16 cellular contexts compared by ENCODE assay signal in genomic region chr16:3823427-3823826, GRCh38. TPM values are rescaled to one million over a fixed set of nuclear protein-coding genes. Genes with fewer than 3 reads are reported as not detected.
A peak's percentile ranks its signal among the peaks of the same experiment; 100 is the strongest.
DNase-seq lines count a peak whose midpoint lies in the region; ATAC-seq and TF ChIP-seq lines count a peak whose summit lies in the region.
"Had no signal": no experiment of that assay in that cellular context is flagged by ENCODE, and none has a peak within 500 bp of the region (broad histone marks: within the 10 kb centered on the region; RNA-seq: fewer than 3 reads in every experiment).

No MANE protein-coding gene starts in this region.

- no peaks in the 10 kb centered on the region for H3K9me3 ChIP-seq in CD4-positive, alpha-beta memory T cell (ENCODE audit: control insufficient read depth in 1 of 2, low read length in 2 of 2)
- H3K9me3 ChIP-seq: gastrocnemius medialis, HAP-1, tibial artery had no signal

- POLR2A ChIA-PET in CD4-positive, alpha-beta memory T cell (lab: Charles Lee; ENCODE audit: partially characterized antibody), result interaction anchor here (0.5 kb wide), 1 partner anchor 139 kb away, joined by 3 read pairs; no protein-coding TSS in a partner anchor

- H3K27me3 ChIP-seq in CD4-positive, alpha-beta memory T cell (ENCODE audit: insufficient read depth, low read length), result no peaks in the 10 kb centered on the region
- H3K27me3 ChIP-seq: gastrocnemius medialis, tibial artery had no signal

- no peaks in the 10 kb centered on the region for H3K36me3 ChIP-seq in CD4-positive, alpha-beta memory T cell (ENCODE audit: insufficient read depth, low read length)
- H3K36me3 ChIP-seq: gastrocnemius medialis had no signal

- peaks cover 8 to 25% of the 10 kb centered on the region in 2 donors for H3K36me3 Mint-ChIP-seq in CD14-positive monocyte
- peaks cover 7 to 8% of the 10 kb centered on the region in 2 donors for H3K36me3 Mint-ChIP-seq in CD4-positive, alpha-beta memory T cell
- H3K36me3 Mint-ChIP-seq in activated naive CD8-positive, alpha-beta T cell treated with anti-CD3 and anti-CD28 coated beads, Interleukin-2, amount 50 U/mL, for 24 hours (ENCODE audit: low read depth), result no peaks in the 10 kb centered on the region
- H3K36me3 Mint-ChIP-seq in natural killer cell treated with Interleukin-12 subunit alpha and Interleukin-12 subunit beta and Interleukin-15 and Interleukin-18, amount 100 ng/mL, for 72 hours, result no peaks in the 10 kb centered on the region

- CTCF ChIA-PET in CD4-positive, alpha-beta memory T cell (lab: Charles Lee; ENCODE audit: partially characterized antibody), result no interaction called here

- no peak for DNase-seq in CD14-positive monocyte (ENCODE audit: low spot score)
- DNase-seq in CD4-positive, alpha-beta memory T cell, result no peak
- no peak for DNase-seq in activated naive CD8-positive, alpha-beta T cell treated with anti-CD3 and anti-CD28 coated beads, Interleukin-2, amount 50 U/mL, for 24 hours
- no peak for DNase-seq in natural killer cell treated with Interleukin-12 subunit alpha and Interleukin-12 subunit beta and Interleukin-15 and Interleukin-18, amount 100 ng/mL, for 72 hours (ENCODE audit: low spot score)
- no peak for DNase-seq in nucleus accumbens (lab: John Stamatoyannopoulos, UW)
- DNase-seq in GF-D8 (lab: John Stamatoyannopoulos, UW), result no peak
- DNase-seq: activated gamma-delta T cell, DMS53, gastrocnemius medialis, NCI-H146, NCI-H226, tibial artery had no signal

- H3K27ac Mint-ChIP-seq in CD14-positive monocyte, result peak overlapping the region in 5 of 7 donors; percentile 16 to 77 (median 52)
- peak overlapping the region in 6 of 7 donors; percentile 19 to 81 (median 52) for H3K27ac Mint-ChIP-seq in CD4-positive, alpha-beta memory T cell
- peak overlapping the region; percentile 39 for H3K27ac Mint-ChIP-seq in activated naive CD8-positive, alpha-beta T cell treated with anti-CD3 and anti-CD28 coated beads, Interleukin-2, amount 50 U/mL, for 24 hours
- H3K27ac Mint-ChIP-seq in natural killer cell treated with Interleukin-12 subunit alpha and Interleukin-12 subunit beta and Interleukin-15 and Interleukin-18, amount 100 ng/mL, for 72 hours, result no peak overlapping the region

- H3K27ac ChIP-seq in CD4-positive, alpha-beta memory T cell (ENCODE audit: low read depth, low read length), result no peak overlapping the region
- H3K27ac ChIP-seq: parathyroid adenoma, tibial artery had no signal

- H3K4me3 Mint-ChIP-seq in CD14-positive monocyte, result no peak overlapping the region
- peak overlapping the region in 7 of 8 donors; percentile 27 to 79 (median 64) for H3K4me3 Mint-ChIP-seq in CD4-positive, alpha-beta memory T cell
- no peak overlapping the region for H3K4me3 Mint-ChIP-seq in activated naive CD8-positive, alpha-beta T cell treated with anti-CD3 and anti-CD28 coated beads, Interleukin-2, amount 50 U/mL, for 24 hours
- H3K4me3 Mint-ChIP-seq in natural killer cell treated with Interleukin-12 subunit alpha and Interleukin-12 subunit beta and Interleukin-15 and Interleukin-18, amount 100 ng/mL, for 72 hours, result peak overlapping the region; percentile 16

- no peak for TF ChIP-seq CTCF in CD14-positive monocyte (IDR thresholded peaks at IDR 0.05)

- intact Hi-C loops in CD14-positive monocyte (cut with micrococcal nuclease), result no loop called here
- intact Hi-C loops in CD4-positive, alpha-beta memory T cell (cut with micrococcal nuclease), result no loop called here

- no peak overlapping the region for H3K4me3 ChIP-seq in CD4-positive, alpha-beta memory T cell (ENCODE audit: low read length in 2 of 2)
- H3K4me3 ChIP-seq: gastrocnemius medialis, HAP-1, smooth muscle cell, tibial artery had no signal

- peaks cover 94% of the 10 kb centered on the region for H3K4me1 ChIP-seq in CD4-positive, alpha-beta memory T cell (ENCODE audit: insufficient read depth, low read length)

- no peaks in the 10 kb centered on the region for H3K9me3 Mint-ChIP-seq in CD14-positive monocyte
- H3K9me3 Mint-ChIP-seq in CD4-positive, alpha-beta memory T cell, result no peaks in the 10 kb centered on the region
- no peaks in the 10 kb centered on the region for H3K9me3 Mint-ChIP-seq in activated naive CD8-positive, alpha-beta T cell treated with anti-CD3 and anti-CD28 coated beads, Interleukin-2, amount 50 U/mL, for 24 hours
- no peaks in the 10 kb centered on the region for H3K9me3 Mint-ChIP-seq in natural killer cell treated with Interleukin-12 subunit alpha and Interleukin-12 subunit beta and Interleukin-15 and Interleukin-18, amount 100 ng/mL, for 72 hours

- H3K4me1 Mint-ChIP-seq in CD14-positive monocyte, result peaks cover 55% of the 10 kb centered on the region
- H3K4me1 Mint-ChIP-seq in CD4-positive, alpha-beta memory T cell, result peaks cover 79 to 97% (median 85%) of the 10 kb centered on the region in 4 donors
- H3K4me1 Mint-ChIP-seq in activated naive CD8-positive, alpha-beta T cell treated with anti-CD3 and anti-CD28 coated beads, Interleukin-2, amount 50 U/mL, for 24 hours, result peaks cover 86% of the 10 kb centered on the region
- peaks cover 77 to 80% of the 10 kb centered on the region in 2 donors for H3K4me1 Mint-ChIP-seq in natural killer cell treated with Interleukin-12 subunit alpha and Interleukin-12 subunit beta and Interleukin-15 and Interleukin-18, amount 100 ng/mL, for 72 hours (ENCODE audit: low read depth in 2 of 2)

- no peak for ATAC-seq in activated naive CD8-positive, alpha-beta T cell treated with anti-CD3 and anti-CD28 coated beads, Interleukin-2, amount 50 U/mL, for 24 hours
- no peak for ATAC-seq in natural killer cell treated with Interleukin-12 subunit alpha and Interleukin-12 subunit beta and Interleukin-15 and Interleukin-18, amount 100 ng/mL, for 72 hours
- no peak for ATAC-seq in GM19395 (IDR thresholded peaks at IDR 0.05; ENCODE audit: unreplicated experiment)
- ATAC-seq: gastrocnemius medialis had no signal

- H3K27me3 Mint-ChIP-seq in CD14-positive monocyte (ENCODE audit: low read depth in 3 of 3), result peaks cover 0 to 3% (median 0%) of the 10 kb centered on the region in 3 donors
- H3K27me3 Mint-ChIP-seq in CD4-positive, alpha-beta memory T cell, result no peaks in the 10 kb centered on the region
- H3K27me3 Mint-ChIP-seq in activated naive CD8-positive, alpha-beta T cell treated with anti-CD3 and anti-CD28 coated beads, Interleukin-2, amount 50 U/mL, for 24 hours, result no peaks in the 10 kb centered on the region
- H3K27me3 Mint-ChIP-seq in natural killer cell treated with Interleukin-12 subunit alpha and Interleukin-12 subunit beta and Interleukin-15 and Interleukin-18, amount 100 ng/mL, for 72 hours, result no peaks in the 10 kb centered on the region

RNA-seq across cellular contexts. Expression of gene CREBBP, which starts 57.1 kb away (rescaled TPM):
- polyA plus RNA-seq in CD14-positive monocyte, result 1 to 10 TPM; 2.1 to 6.2 TPM
- 100 to 1,000 TPM; 119 to 133 TPM for total RNA-seq in CD4-positive, alpha-beta memory T cell
- polyA plus RNA-seq in CD4-positive, alpha-beta memory T cell, result 10 to 100 TPM in 1 of 2 donors, under 1 TPM in 1; 0.60 to 17.9 TPM
- total RNA-seq in natural killer cell treated with Interleukin-12 subunit alpha and Interleukin-12 subunit beta and Interleukin-15 and Interleukin-18, amount 100 ng/mL, for 72 hours, result 10 to 100 TPM; 76.2 to 90.3 TPM

Comparison
In these comparisons a context has a peak if more than half of its experiments do, and no peak if none do; other contexts are left out.
1. H3K27ac Mint-ChIP-seq: peak in CD14-positive monocyte (5 of 7), CD4-positive, alpha-beta memory T cell (6 of 7) and activated naive CD8-positive, alpha-beta T cell treated with anti-CD3 and anti-CD28 coated beads, Interleukin-2, amount 50 U/mL, for 24 hours (single experiment); none in natural killer cell treated with Interleukin-12 subunit alpha and Interleukin-12 subunit beta and Interleukin-15 and Interleukin-18, amount 100 ng/mL, for 72 hours (0 of 2).
2. H3K4me3 Mint-ChIP-seq: peak in CD4-positive, alpha-beta memory T cell (7 of 8) and natural killer cell treated with Interleukin-12 subunit alpha and Interleukin-12 subunit beta and Interleukin-15 and Interleukin-18, amount 100 ng/mL, for 72 hours (single experiment); none in CD14-positive monocyte (0 of 2) and activated naive CD8-positive, alpha-beta T cell treated with anti-CD3 and anti-CD28 coated beads, Interleukin-2, amount 50 U/mL, for 24 hours (single experiment).